Comparison of ENCODE assay signal across 16 cellular contexts in genomic region chr13:30746816-30747215, GRCh38. TPM values are rescaled to one million over a fixed set of nuclear protein-coding genes. Genes with fewer than 3 reads are reported as not detected.
A peak's percentile ranks its signal among the peaks of the same experiment; 100 is the strongest.
DNase-seq lines count a peak whose midpoint lies in the region; ATAC-seq lines count a peak whose summit lies in the region.
"Had no signal": no experiment of that assay in that cellular context is flagged by ENCODE, and none has a peak within 500 bp of the region (broad histone marks: within the 10 kb centered on the region; RNA-seq: fewer than 3 reads in every experiment).

No MANE protein-coding gene starts in this region.

- no peaks in the 10 kb centered on the region for H3K36me3 ChIP-seq in skeletal muscle tissue (ENCODE audit: control insufficient read depth in 3 of 3, insufficient read depth in 3 of 3, low read length in 3 of 3)

- H3K4me1 ChIP-seq in skeletal muscle tissue (ENCODE audit: control insufficient read depth in 3 of 3, insufficient read depth in 3 of 3, low read length in 3 of 3) = peaks cover 26 to 62% (median 49%) of the 10 kb centered on the region in 3 donors

- H3K27ac Mint-ChIP-seq in T-helper 17 cell = peak overlapping the region; percentile 92
- H3K27ac Mint-ChIP-seq in natural killer cell treated with Interleukin-12 subunit alpha and Interleukin-12 subunit beta and Interleukin-15 and Interleukin-18, amount 100 ng/mL, for 72 hours = peak overlapping the region; percentile 87 to 90

- H3K4me1 Mint-ChIP-seq in T-helper 17 cell = peaks cover 43% of the 10 kb centered on the region
- H3K4me1 Mint-ChIP-seq in natural killer cell treated with Interleukin-12 subunit alpha and Interleukin-12 subunit beta and Interleukin-15 and Interleukin-18, amount 100 ng/mL, for 72 hours (ENCODE audit: low read depth in 2 of 2) = peaks cover 60% of the 10 kb centered on the region in 2 donors

- peaks cover 8% of the 10 kb centered on the region for H3K36me3 Mint-ChIP-seq in T-helper 17 cell (ENCODE audit: low read depth)
- H3K36me3 Mint-ChIP-seq in natural killer cell treated with Interleukin-12 subunit alpha and Interleukin-12 subunit beta and Interleukin-15 and Interleukin-18, amount 100 ng/mL, for 72 hours = peaks cover 37% of the 10 kb centered on the region

- H3K9me3 ChIP-seq in T-helper 17 cell (ENCODE audit: control insufficient read depth, low read length, poor library complexity, severe bottlenecking) (no peaks in the 10 kb centered on the region), skeletal muscle tissue (ENCODE audit: control insufficient read depth in 3 of 3, low read length in 3 of 3) (no peaks in the 10 kb centered on the region)

- H3K27ac ChIP-seq in skeletal muscle tissue (ENCODE audit: low read depth, low read length) = peak overlapping the region; percentile 72

- ATAC-seq in T-helper 17 cell = no peak
- ATAC-seq in natural killer cell treated with Interleukin-12 subunit alpha and Interleukin-12 subunit beta and Interleukin-15 and Interleukin-18, amount 100 ng/mL, for 72 hours = no peak
- no peak for ATAC-seq in GM18858 (IDR thresholded peaks at IDR 0.05; ENCODE audit: unreplicated experiment)
- no peak for ATAC-seq in GM19452 (IDR thresholded peaks at IDR 0.05; ENCODE audit: unreplicated experiment)

- peak; percentile 77 for DNase-seq in NCI-H524 treated with DMSO at 0.1 percent for 48 hours (lab: John Stamatoyannopoulos, UW)
- DNase-seq in T-helper 17 cell = no peak
- no peak for DNase-seq in natural killer cell treated with Interleukin-12 subunit alpha and Interleukin-12 subunit beta and Interleukin-15 and Interleukin-18, amount 100 ng/mL, for 72 hours (ENCODE audit: low spot score)
- DNase-seq in amygdala (lab: John Stamatoyannopoulos, UW) = no peak
- DNase-seq in NCI-H2081 treated with DMSO at 0.1 percent for 48 hours (lab: John Stamatoyannopoulos, UW) = no peak
- DNase-seq: COR-L47, DMS153, HCEC 1CT, NCI-H2107, NCI-H345, SIG-M5, SW 1271 had no signal

- H3K4me3 ChIP-seq in skeletal muscle tissue (ENCODE audit: low read length in 3 of 3) = no peak overlapping the region
- H3K4me3 ChIP-seq: BLaER1 treated with 17β-estradiol and CSF1 and Interleukin-3, amounts not matched to agents 10 nM and 100 nM had no signal

- no peaks in the 10 kb centered on the region for H3K27me3 ChIP-seq in skeletal muscle tissue (ENCODE audit: control insufficient read depth in 3 of 3, insufficient read depth in 3 of 3, low read length in 3 of 3)
- H3K27me3 ChIP-seq: BLaER1 treated with 17β-estradiol and CSF1 and Interleukin-3, amounts not matched to agents 10 nM and 100 nM had no signal

- no peak overlapping the region for H3K4me3 Mint-ChIP-seq in T-helper 17 cell
- H3K4me3 Mint-ChIP-seq in natural killer cell treated with Interleukin-12 subunit alpha and Interleukin-12 subunit beta and Interleukin-15 and Interleukin-18, amount 100 ng/mL, for 72 hours = peak overlapping the region; percentile 90

- no peaks in the 10 kb centered on the region for H3K27me3 Mint-ChIP-seq in T-helper 17 cell
- no peaks in the 10 kb centered on the region for H3K27me3 Mint-ChIP-seq in natural killer cell treated with Interleukin-12 subunit alpha and Interleukin-12 subunit beta and Interleukin-15 and Interleukin-18, amount 100 ng/mL, for 72 hours

- H3K9ac ChIP-seq in skeletal muscle tissue (ENCODE audit: low read depth in 1 of 3, low read length in 3 of 3) = peak overlapping the region in 2 of 3 donors; percentile 47 to 73
- H3K9ac ChIP-seq: BLaER1 treated with 17β-estradiol and CSF1 and Interleukin-3, amounts not matched to agents 10 nM and 100 nM had no signal

- peaks cover 6% of the 10 kb centered on the region for H3K9me3 Mint-ChIP-seq in natural killer cell treated with Interleukin-12 subunit alpha and Interleukin-12 subunit beta and Interleukin-15 and Interleukin-18, amount 100 ng/mL, for 72 hours

RNA-seq across cellular contexts. Expression of gene ALOX5AP, which starts 11.5 kb away (rescaled TPM):
- total RNA-seq in T-helper 17 cell (10 to 100 TPM; 58.4 to 68.4 TPM), skeletal muscle tissue (6.8 TPM)
- total RNA-seq in natural killer cell treated with Interleukin-12 subunit alpha and Interleukin-12 subunit beta and Interleukin-15 and Interleukin-18, amount 100 ng/mL, for 72 hours = 100 to 1,000 TPM in 1 of 2 donors, 10 to 100 TPM in 1; 49.8 to 173 TPM
